In the genomic region with DNA sequence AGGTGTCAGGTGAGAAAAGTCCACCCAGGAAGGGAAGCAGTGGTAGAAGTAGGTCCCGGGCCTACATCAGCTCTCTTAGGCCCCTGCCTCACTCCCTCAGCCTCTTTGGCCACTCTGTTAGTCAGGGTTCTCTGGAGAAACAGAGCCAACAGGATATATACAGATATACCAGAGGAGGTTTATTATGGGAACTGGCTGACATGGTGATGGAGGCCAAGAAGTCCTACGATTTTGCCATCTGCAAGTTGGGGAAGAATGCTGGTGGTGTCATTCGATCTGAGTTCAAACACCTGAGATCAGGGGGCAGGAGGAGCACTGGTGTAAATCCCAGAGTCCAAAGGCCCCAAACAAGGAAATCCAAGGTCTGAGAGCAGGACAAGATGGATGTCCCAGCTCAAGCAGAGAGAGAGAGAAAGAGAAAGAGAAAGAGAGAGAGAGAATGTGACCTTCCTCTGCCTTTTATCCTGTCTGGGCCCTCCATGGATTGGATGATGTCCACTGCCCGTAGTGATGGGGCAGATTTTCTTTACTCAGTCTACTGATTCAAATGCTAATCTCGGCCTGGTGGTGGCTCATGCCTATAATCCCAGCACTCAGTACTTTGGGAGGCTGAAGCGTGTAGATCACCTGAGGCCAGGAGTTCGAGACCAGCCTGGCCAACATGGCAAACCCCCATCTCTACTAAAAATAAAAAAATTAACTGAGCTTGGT, we compare ENCODE assay signal across 5 cellular contexts.
"Had no signal": no experiment of that assay in that cellular context is flagged by ENCODE, and none has a peak within 500 bp of the region (broad histone marks: within the 10 kb centered on the region; RNA-seq: fewer than 3 reads in every experiment).

No MANE protein-coding gene starts in this region.

- H3K4me3 ChIP-seq: K562 had no signal

- DNase-seq: IMR-90 had no signal

- H3K4me1 Mint-ChIP-seq: IgD-negative memory B cell had no signal

- ATAC-seq: HepG2, K562 had no signal

- H3K36me3 Mint-ChIP-seq: IgD-negative memory B cell had no signal

- H3K4me3 Mint-ChIP-seq: IgD-negative memory B cell had no signal

- H3K27me3 Mint-ChIP-seq: IgD-negative memory B cell had no signal

- H3K27ac Mint-ChIP-seq: IgD-negative memory B cell had no signal

- H3K27ac ChIP-seq: HL-60 had no signal
